Comparison of ENCODE assay signal across 13 cellular contexts in genomic region chr19:46927106-46927505, GRCh38.
DNase-seq lines count a peak whose midpoint lies in the region; ATAC-seq, FAIRE-seq and TF ChIP-seq lines count a peak whose summit lies in the region.
"Had no signal": no experiment of that assay in that cellular context is flagged by ENCODE, and none has a peak within 500 bp of the region (broad histone marks: within the 10 kb centered on the region; RNA-seq: fewer than 3 reads in every experiment).

No MANE protein-coding gene starts in this region.

- no peak overlapping the region for H2AFZ ChIP-seq in GM12878 (ENCODE audit: control insufficient read depth, low read depth, low read length)

- peak overlapping the region in 9 of 12 donors; percentile 4 to 80 (median 59) for H3K27ac ChIP-seq in heart left ventricle
- no peak overlapping the region for H3K27ac ChIP-seq in GM12878 (ENCODE audit: control insufficient read depth, insufficient read depth)
- H3K27ac ChIP-seq in thyroid gland = peak overlapping the region; percentile 20 to 81 (median 74)
- H3K27ac ChIP-seq: WERI-Rb-1 had no signal

- H4K20me1 ChIP-seq in GM12878 (ENCODE audit: control insufficient read depth, insufficient read depth) = no peaks in the 10 kb centered on the region

- in situ Hi-C loops in GM12878 (cut with MboI) (no loop called here), GM13977 (cut with MboI; ENCODE audit: low pct_unique_long_range_greater_than_20kb, low sequenced_read_pairs, unreplicated experiment) (no loop called here)

- BruUV-seq in GM12878 (replicated peaks; lab: Mats Ljungman, UMichigan) = no TSS peak

- DNase-seq in heart left ventricle (no peak), left ventricle myocardium superior (no peak), GM12878 (ENCODE audit: low read depth, low spot score) (no peak), immature natural killer cell (no peak), thyroid gland (no peak), GM13977 (ENCODE audit: low spot score) (no peak)
- no peak for DNase-seq in activated naive CD4-positive, alpha-beta T cell treated with anti-CD3 and anti-CD28 coated beads, Interleukin-2, amount 50 U/mL, for 72 hours (ENCODE audit: low spot score in 2 of 2)
- DNase-seq: activated T-cell treated with anti-CD3 and anti-CD28 coated beads for 4 hours, NCI-H1048, NCI-H510A treated with DMSO at 0.1 percent for 48 hours, WERI-Rb-1 had no signal

- peaks cover 29% of the 10 kb centered on the region for H3K79me2 ChIP-seq in GM12878 (ENCODE audit: control insufficient read depth, insufficient read depth, low read length)

- ATAC-seq in heart left ventricle = no peak
- no peak for ATAC-seq in left ventricle myocardium superior
- no peak for ATAC-seq in GM12878
- no peak for ATAC-seq in GM18907 (IDR thresholded peaks at IDR 0.05; ENCODE audit: unreplicated experiment)
- no peak for ATAC-seq in activated naive CD4-positive, alpha-beta T cell treated with anti-CD3 and anti-CD28 coated beads, Interleukin-2, amount 50 U/mL, for 72 hours

- 58 to 64% (median 62%) methylated on average over 6 of the region's 6 CpGs for WGBS in heart left ventricle, 4 donors
- whole genome bisulfite sequencing in GM12878 (ENCODE audit: insufficient coverage, insufficient replicate concordance, low lambda C conversion rate, missing lambda C conversion rate) = 97% methylated on average over 6 of the region's 6 CpGs
- 83 to 84% methylated on average over 6 of the region's 6 CpGs for WGBS in thyroid gland, 2 donors

- TF ChIP-seq CTCF in heart left ventricle (IDR thresholded peaks at IDR 0.05) = no peak
- TF ChIP-seq CTCF in GM12878 (IDR thresholded peaks at IDR 0.05 in 2 of 3, conservative IDR thresholded peaks at IDR 0.05 in 1 of 3; ENCODE audit: control insufficient read depth in 2 of 3, extremely low read depth in 1 of 3, insufficient read depth in 1 of 3, low read depth in 3 of 3, low read length in 3 of 3) = no peak
- TF ChIP-seq CTCF in thyroid gland (IDR thresholded peaks at IDR 0.05) = no peak
- no peak for TF ChIP-seq CTCF in GM13977 (IDR thresholded peaks at IDR 0.05; ENCODE audit: extremely low read depth, insufficient read depth, missing control alignments)

- peaks cover 0 to 13% (median 7%) of the 10 kb centered on the region in 9 donors for H3K36me3 ChIP-seq in heart left ventricle
- peaks cover 0 to 2% of the 10 kb centered on the region in 2 experiments; a peak in 2 of 4 replicates for H3K36me3 ChIP-seq in GM12878 (ENCODE audit: control insufficient read depth in 2 of 2, insufficient read depth in 2 of 2, low read length in 1 of 2)
- H3K36me3 ChIP-seq in thyroid gland = no peaks in the 10 kb centered on the region

- RAD21 ChIA-PET in GM12878 (lab: Charles Lee; ENCODE audit: unreplicated experiment) = interaction anchor here (1.0 to 3.2 kb wide), 3 partner anchors 24 to 65 kb away, joined by 3 to 11 read pairs (median 3); partner anchors contain the start of gene ARHGAP35

- CTCF ChIA-PET in GM12878 (lab: Yijun Ruan, JAX) = interaction anchor here (0.6 to 3.7 kb wide), 9 partner anchors 13 to 259 kb away, joined by 3 to 13 read pairs (median 4); no protein-coding TSS in a partner anchor

- no peaks in the 10 kb centered on the region for H3K9me3 Mint-ChIP-seq in immature natural killer cell
- no peaks in the 10 kb centered on the region for H3K9me3 Mint-ChIP-seq in activated naive CD4-positive, alpha-beta T cell treated with anti-CD3 and anti-CD28 coated beads, Interleukin-2, amount 50 U/mL, for 72 hours

- peaks cover 0 to 1% (median 0%) of the 10 kb centered on the region in 3 donors for H3K27me3 Mint-ChIP-seq in immature natural killer cell (ENCODE audit: low read depth in 3 of 3)

- peaks cover 61 to 73% of the 10 kb centered on the region in 2 donors for H3K4me1 Mint-ChIP-seq in immature natural killer cell

- H3K4me3 Mint-ChIP-seq in immature natural killer cell = peak overlapping the region in 2 of 5 donors; percentile 15 to 36

- no peaks in the 10 kb centered on the region for H3K9me3 ChIP-seq in heart left ventricle
- H3K9me3 ChIP-seq in GM12878 (replicated peaks; ENCODE audit: control insufficient read depth, insufficient read depth, low read length) = no peaks in the 10 kb centered on the region
- H3K9me3 ChIP-seq in thyroid gland = no peaks in the 10 kb centered on the region
- H3K9me3 ChIP-seq: esophagus muscularis mucosa had no signal

- peak overlapping the region; percentile 17; the same call in 1 of the 2 replicates for H3K4me2 ChIP-seq in GM12878 (ENCODE audit: control insufficient read depth, insufficient read depth)

- H3K4me3 ChIP-seq in heart left ventricle (no peak overlapping the region), GM12878 (no peak overlapping the region), thyroid gland (replicated peaks in 1 of 3) (no peak overlapping the region)
- H3K4me3 ChIP-seq: esophagus muscularis mucosa had no signal

- TF ChIP-seq EP300 in GM12878 (IDR thresholded peaks at IDR 0.05; ENCODE audit: borderline replicate concordance in 1 of 2, control insufficient read depth in 1 of 2, low read depth in 2 of 2, low read length in 2 of 2) = no peak

- H3K9ac ChIP-seq in GM12878 (ENCODE audit: control insufficient read depth, insufficient read depth, low read length) = no peak overlapping the region

- POLR2A ChIA-PET in GM12878 (lab: Charles Lee) = interaction anchor here (0.7 to 1.7 kb wide), 3 partner anchors 13 to 59 kb away, joined by 3 to 4 read pairs (median 3); no protein-coding TSS in a partner anchor

- SMC1A ChIA-PET in GM12878 (lab: Charles Lee; ENCODE audit: uncharacterized antibody, unreplicated experiment) = interaction anchor here (0.9 to 2.7 kb wide), 9 partner anchors 9 to 110 kb away, joined by 3 to 9 read pairs (median 3); no protein-coding TSS in a partner anchor

- peaks cover 4 to 8% (median 7%) of the 10 kb centered on the region in 3 donors for H3K36me3 Mint-ChIP-seq in immature natural killer cell
- H3K36me3 Mint-ChIP-seq in activated naive CD4-positive, alpha-beta T cell treated with anti-CD3 and anti-CD28 coated beads, Interleukin-2, amount 50 U/mL, for 72 hours = peaks cover 0 to 5% of the 10 kb centered on the region in 2 donors

- TF ChIP-seq POLR2A in heart left ventricle (IDR thresholded peaks at IDR 0.05) (no peak), GM12878 (IDR thresholded peaks at IDR 0.05; ENCODE audit: low read depth, low read length) (no peak), thyroid gland (IDR thresholded peaks at IDR 0.05) (no peak)

- H3K27ac Mint-ChIP-seq in immature natural killer cell = peak overlapping the region; percentile 31 to 78 (median 64)
- no peak overlapping the region for H3K27ac Mint-ChIP-seq in activated naive CD4-positive, alpha-beta T cell treated with anti-CD3 and anti-CD28 coated beads, Interleukin-2, amount 50 U/mL, for 72 hours

- FAIRE-seq in GM12878 (lab: Jason Lieb, UNC) = no peak

- intact Hi-C loops in heart left ventricle (cut with DNase I) (loop anchor here in 6 of 10 donors (1.0 to 10.0 kb wide), 7 partner anchors 18 to 65 kb away; partner anchors contain the start of gene ARHGAP35 (in 2 of the 6)), left ventricle myocardium superior (cut with micrococcal nuclease) (no loop called here), GM12878 (cut with micrococcal nuclease; ENCODE audit: unreplicated experiment) (no loop called here), thyroid gland (cut with DNase I) (loop anchor here (10.0 kb wide), 1 partner anchor 52 kb away; no protein-coding TSS in a partner anchor)

- H3K4me1 ChIP-seq in heart left ventricle = peaks cover 16 to 85% (median 68%) of the 10 kb centered on the region in 12 donors
- peaks cover 28% of the 10 kb centered on the region for H3K4me1 ChIP-seq in GM12878 (ENCODE audit: control insufficient read depth, insufficient read depth, low read length)
- peaks cover 56 to 67% of the 10 kb centered on the region in 2 donors for H3K4me1 ChIP-seq in thyroid gland

- TF ChIP-seq RAD21 in GM12878 (IDR thresholded peaks at IDR 0.05; ENCODE audit: insufficient read depth, low read depth, low read length) = no peak

- H3K27me3 ChIP-seq in heart left ventricle (no peaks in the 10 kb centered on the region), GM12878 (replicated peaks in 1 of 2; ENCODE audit: control insufficient read depth in 2 of 2, insufficient read depth in 2 of 2, low read length in 1 of 2) (no peaks in the 10 kb centered on the region), thyroid gland (no peaks in the 10 kb centered on the region)
- H3K27me3 ChIP-seq: esophagus muscularis mucosa had no signal

TF ChIP-seq in GM12878, 131 proteins besides CTCF, POLR2A, EP300 and RAD21:
- no peak for TF ChIP-seq BACH1 (IDR thresholded peaks at IDR 0.05; ENCODE audit: borderline replicate concordance)
- no peak for TF ChIP-seq GATAD2B (conservative IDR thresholded peaks at IDR 0.05; ENCODE audit: low read depth)
- TF ChIP-seq ZZZ3 (IDR thresholded peaks at IDR 0.05; ENCODE audit: control insufficient read depth, insufficient read length, low read depth) = no peak

Comparison
In these comparisons a context has a peak if more than half of its experiments do, and no peak if none do; other contexts are left out.
1. intact Hi-C loops: an anchor here in heart left ventricle (1.0 to 10.0 kb wide) and thyroid gland (10.0 kb wide); none called in left ventricle myocardium superior and GM12878.
2. H3K27ac Mint-ChIP-seq: peak in immature natural killer cell (6 of 6); none in activated naive CD4-positive, alpha-beta T cell treated with anti-CD3 and anti-CD28 coated beads, Interleukin-2, amount 50 U/mL, for 72 hours (0 of 2).